ENCODE assay signal across 2 cellular contexts in the genomic region with DNA sequence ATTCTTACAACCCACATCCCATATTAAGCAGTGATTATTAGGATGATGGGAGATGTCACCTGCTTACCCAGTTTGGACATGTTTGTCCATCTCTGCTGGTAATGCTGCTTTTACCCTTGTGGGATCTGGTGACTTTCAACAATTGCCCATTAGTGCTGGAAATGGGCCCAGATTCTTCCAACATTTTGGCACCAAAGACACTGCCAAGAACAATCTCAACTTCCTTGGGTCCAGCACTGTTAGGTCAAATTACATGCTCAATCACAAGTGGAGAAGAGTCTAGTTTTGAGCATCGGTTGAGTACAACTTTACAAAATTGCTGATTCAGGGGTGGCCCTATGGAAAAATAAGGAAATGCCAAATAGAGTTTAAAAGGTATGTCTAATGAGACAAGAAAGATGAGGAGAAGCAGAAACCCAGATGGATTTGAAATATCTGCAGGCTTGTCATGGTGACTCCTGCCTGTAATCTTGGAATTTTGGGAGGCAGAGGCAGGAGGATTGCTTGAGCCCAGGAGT.
TF ChIP-seq lines count a peak whose summit lies in the region.

No MANE protein-coding gene starts in this region.

TF ChIP-seq in HepG2, 621 proteins besides CTCF, POLR2A, EP300 and RAD21:
- TF ChIP-seq MAFK (conservative IDR thresholded peaks at IDR 0.05 in 1 of 2, IDR thresholded peaks at IDR 0.05 in 1 of 2; ENCODE audit: low read length in 2 of 2), result peak; percentile 32 to 66; a peak in 3 of 4 replicates
- no peak for TF ChIP-seq ZNF550 (CRISPR knock-in tag; IDR thresholded peaks at IDR 0.05; ENCODE audit: borderline replicate concordance)
- TF ChIP-seq MAFF (IDR thresholded peaks at IDR 0.05; ENCODE audit: low read depth, low read length), result peak; percentile 36; the same call in 1 of the 2 replicates

TF ChIP-seq in SK-N-SH treated with all-trans-retinoic acid at 6 μM for 48 hours, 23 proteins besides CTCF, POLR2A, EP300 and RAD21:
- TF ChIP-seq ISL1 (CRISPR knock-in tag; IDR thresholded peaks at IDR 0.05) (0 out of 2 replicates have a peak, but pooled peaks have one; percentile 39), RARB (CRISPR knock-in tag; IDR thresholded peaks at IDR 0.05) (no peak)
TF ChIP-seq in SK-N-SH treated with all-trans-retinoic acid at 6 μM for 48 hours: peak in this region for 1.
